8 cellular contexts compared by ENCODE assay signal in genomic region chr12:124994435-124994975, GRCh38. TPM values are rescaled to one million over a fixed set of nuclear protein-coding genes. Genes with fewer than 3 reads are reported as not detected.
A peak's percentile ranks its signal among the peaks of the same experiment; 100 is the strongest.
DNase-seq lines count a peak whose midpoint lies in the region; ATAC-seq and TF ChIP-seq lines count a peak whose summit lies in the region.

No MANE protein-coding gene starts in this region.

- peaks cover 16% of the 10 kb centered on the region; the same call in 2 of the 3 replicates for H3K4me1 Mint-ChIP-seq in GM23338
- peaks cover 12 to 45% (median 26%) of the 10 kb centered on the region in 4 donors for H3K4me1 Mint-ChIP-seq in naive thymus-derived CD8-positive, alpha-beta T cell

- peak overlapping the region; percentile 88 for H3K4me2 ChIP-seq in GM23338
- peak overlapping the region; percentile 100 for H3K4me2 ChIP-seq in PC-9

- TF ChIP-seq CTCF in GM23338 (conservative IDR thresholded peaks at IDR 0.05; ENCODE audit: low read depth in 2 of 2) (no peak), PC-9 (conservative IDR thresholded peaks at IDR 0.05) (no peak)

- H3K36me3 ChIP-seq in GM23338 (ENCODE audit: insufficient read depth): no peaks in the 10 kb centered on the region
- H3K36me3 ChIP-seq in PC-9 (ENCODE audit: low read depth): no peaks in the 10 kb centered on the region
- H3K36me3 ChIP-seq in duodenal mucosa (ENCODE audit: control insufficient read depth in 1 of 2, insufficient read depth in 2 of 2, low read length in 2 of 2): no peaks in the 10 kb centered on the region

- ATAC-seq in GM23338: peak; percentile 23
- no peak for ATAC-seq in naive thymus-derived CD8-positive, alpha-beta T cell

- H3K9me3 ChIP-seq in PC-9 (ENCODE audit: insufficient read depth, low read depth): no peaks in the 10 kb centered on the region
- H3K9me3 ChIP-seq in duodenal mucosa (ENCODE audit: control insufficient read depth in 1 of 2, low read length in 2 of 2): no peaks in the 10 kb centered on the region

- H3F3A ChIP-seq in GM23338 (replicated peaks; ENCODE audit: low read depth) (peaks cover 8% of the 10 kb centered on the region), PC-9 (ENCODE audit: insufficient read depth, low read depth) (peaks cover 11% of the 10 kb centered on the region)

- CTCF ChIA-PET in PC-9 (lab: Charles Lee): no interaction called here

- peak overlapping the region; percentile 61 to 63 for H3K9ac ChIP-seq in duodenal mucosa (ENCODE audit: low read depth in 1 of 2, low read length in 2 of 2)

- H4K20me1 ChIP-seq in GM23338 (replicated peaks; ENCODE audit: insufficient read depth) (peaks cover 13% of the 10 kb centered on the region), PC-9 (ENCODE audit: insufficient read depth) (no peaks in the 10 kb centered on the region)

- H3K4me1 ChIP-seq in GM23338 (ENCODE audit: insufficient read depth) (peaks cover 18% of the 10 kb centered on the region), PC-9 (replicated peaks; ENCODE audit: insufficient read depth) (peaks cover 18% of the 10 kb centered on the region; the same call in 1 of the 2 replicates), duodenal mucosa (ENCODE audit: control insufficient read depth in 1 of 2, insufficient read depth in 2 of 2, low read length in 2 of 2) (peaks cover 15 to 29% of the 10 kb centered on the region in 2 donors)

- H3K9me3 Mint-ChIP-seq in GM23338: no peaks in the 10 kb centered on the region
- no peaks in the 10 kb centered on the region for H3K9me3 Mint-ChIP-seq in naive thymus-derived CD8-positive, alpha-beta T cell

- H3K9me2 ChIP-seq in GM23338 (ENCODE audit: insufficient read depth) (no peaks in the 10 kb centered on the region), PC-9 (ENCODE audit: insufficient read depth) (no peaks in the 10 kb centered on the region)

- TSS peak; percentile 30 for BruUV-seq in PC-9 (replicated peaks; lab: Mats Ljungman, UMichigan)

- H3K4me3 ChIP-seq in GM23338: peak overlapping the region; percentile 71
- H3K4me3 ChIP-seq in PC-9: peak overlapping the region; percentile 99
- H3K4me3 ChIP-seq in duodenal mucosa (ENCODE audit: low read depth in 1 of 2, low read length in 2 of 2): peak overlapping the region; percentile 91 to 95

- POLR2A ChIA-PET in PC-9 (lab: Charles Lee; ENCODE audit: unreplicated experiment): interaction anchor here (0.7 kb wide), 1 partner anchor 70 kb away, joined by 4 read pairs; no protein-coding TSS in a partner anchor
- POLR2A ChIA-PET in naive thymus-derived CD8-positive, alpha-beta T cell (lab: Charles Lee): interaction anchor here (1.1 to 3.1 kb wide), 3 partner anchors 19 to 80 kb away, joined by 3 to 13 read pairs (median 3); partner anchors contain the start of gene UBC

- H3K27ac ChIP-seq in GM23338 (ENCODE audit: low read depth) (no peak overlapping the region), PC-9 (no peak overlapping the region), duodenal mucosa (ENCODE audit: low read depth, low read length) (peak overlapping the region; percentile 56)

- peak overlapping the region; percentile 32; the same call in 1 of the 2 replicates for H3K27ac Mint-ChIP-seq in GM23338
- peak overlapping the region in 9 of 10 donors; percentile 35 to 87 (median 73) for H3K27ac Mint-ChIP-seq in naive thymus-derived CD8-positive, alpha-beta T cell

- no peaks in the 10 kb centered on the region; the same call in 1 of the 3 replicates for H3K36me3 Mint-ChIP-seq in GM23338 (ENCODE audit: low read depth)
- no peaks in the 10 kb centered on the region for H3K36me3 Mint-ChIP-seq in naive thymus-derived CD8-positive, alpha-beta T cell

- peaks cover 23% of the 10 kb centered on the region for H3K27me3 Mint-ChIP-seq in GM23338 (ENCODE audit: insufficient read depth, low read depth, poor library complexity)
- no peaks in the 10 kb centered on the region for H3K27me3 Mint-ChIP-seq in naive thymus-derived CD8-positive, alpha-beta T cell

- DNase-seq in D341Med (ENCODE audit: low spot score): peak; percentile 31
- peak; percentile 49 for DNase-seq in GM23338 (ENCODE audit: low spot score)
- no peak for DNase-seq in PC-9
- peak in 1 of 10 donors; percentile 13 for DNase-seq in naive thymus-derived CD8-positive, alpha-beta T cell
- no peak for DNase-seq in NCI-H1694 (lab: John Stamatoyannopoulos, UW)
- no peak for DNase-seq in SHP77 (lab: John Stamatoyannopoulos, UW)
- no peak for DNase-seq in epidermal melanocyte (ENCODE audit: insufficient read length, low spot score)

- intact Hi-C loops in PC-9 (cut with micrococcal nuclease; ENCODE audit: unreplicated experiment): loop anchor here (10.0 kb wide), 2 partner anchors 70 to 130 kb away; partner anchors contain the start of gene AACS

- H3K79me2 ChIP-seq in GM23338 (replicated peaks; ENCODE audit: insufficient read depth): peaks cover 52% of the 10 kb centered on the region
- peaks cover 43% of the 10 kb centered on the region for H3K79me2 ChIP-seq in PC-9 (ENCODE audit: low read depth)

- H2AFZ ChIP-seq in GM23338 (peak overlapping the region; percentile 95), PC-9 (peak overlapping the region; percentile 99)

- no peaks in the 10 kb centered on the region; the same call in 1 of the 2 replicates for H3K27me3 ChIP-seq in GM23338 (ENCODE audit: insufficient read depth)
- H3K27me3 ChIP-seq in PC-9 (ENCODE audit: insufficient read depth, low read depth): no peaks in the 10 kb centered on the region
- H3K27me3 ChIP-seq in duodenal mucosa (ENCODE audit: control insufficient read depth in 1 of 2, insufficient read depth in 2 of 2, low read length in 2 of 2): no peaks in the 10 kb centered on the region

- H3K4me3 Mint-ChIP-seq in GM23338: peak overlapping the region; percentile 92
- peak overlapping the region; percentile 84 to 94 (median 91) for H3K4me3 Mint-ChIP-seq in naive thymus-derived CD8-positive, alpha-beta T cell

TF ChIP-seq in GM23338, 12 proteins besides CTCF, POLR2A, EP300 and RAD21 (continues in another document):
- TF ChIP-seq CREB1 (CRISPR knock-in tag; IDR thresholded peaks at IDR 0.05; ENCODE audit: low read depth) (no peak), ZNF331 (CRISPR knock-in tag; IDR thresholded peaks at IDR 0.05; ENCODE audit: low read depth) (no peak), ETS1 (IDR thresholded peaks at IDR 0.05) (no peak), JUNB (IDR thresholded peaks at IDR 0.05; ENCODE audit: unreplicated experiment) (no peak), STAT1 (IDR thresholded peaks at IDR 0.05; ENCODE audit: unreplicated experiment) (no peak), NANOG (IDR thresholded peaks at IDR 0.05; ENCODE audit: borderline replicate concordance) (no peak), POLR2AphosphoS5 (IDR thresholded peaks at IDR 0.05; ENCODE audit: low read depth) (no peak)

RNA-seq across cellular contexts. Expression of gene BRI3BP, which starts 1.1 kb away (rescaled TPM):
- 10.7 and 12.6 TPM in 2 replicates for total RNA-seq in GM23338 (2014; rRNA removed; shearing (Covaris generic))
- polyA plus RNA-seq in GM23338 (2016; fragmentation: Nextera tagmentation; extraction: Ambion mirVana): 5.8 and 7.5 TPM in 2 replicates
- 11.6 and 19.4 TPM in 2 replicates for total RNA-seq in PC-9 (2021)
- 1 to 10 TPM; 7.4 to 7.8 TPM for total RNA-seq in naive thymus-derived CD8-positive, alpha-beta T cell
- polyA plus RNA-seq in naive thymus-derived CD8-positive, alpha-beta T cell: 1 to 10 TPM; 1.5 to 3.7 (median 2.3) TPM

RNA-seq across cellular contexts. Expression of gene DHX37, which starts 5.6 kb away (rescaled TPM):
- 52.9 and 61.5 TPM in 2 replicates for total RNA-seq in GM23338 (2014; rRNA removed; shearing (Covaris generic))
- 16.0 and 17.4 TPM in 2 replicates for polyA plus RNA-seq in GM23338 (2016; fragmentation: Nextera tagmentation; extraction: Ambion mirVana)
- 19.5 and 20.2 TPM in 2 replicates for total RNA-seq in PC-9 (2021)
- total RNA-seq in naive thymus-derived CD8-positive, alpha-beta T cell: 10 to 100 TPM; 29.5 to 30.5 TPM
- 1 to 10 TPM; 3.4 to 5.8 (median 4.3) TPM for polyA plus RNA-seq in naive thymus-derived CD8-positive, alpha-beta T cell

Comparison
In these comparisons a context has a peak if more than half of its experiments do, and no peak if none do; other contexts are left out.
1. DNase-seq: peak in D341Med (single experiment) and GM23338 (single experiment); none in PC-9 (0 of 2), NCI-H1694 (single experiment), SHP77 (0 of 2) and epidermal melanocyte (single experiment).
2. Peak in every context shown above with its lines, with median percentiles within 50 percentile points of each other: H3K4me3 ChIP-seq.